ENCODE assay signal across 10 cellular contexts in the genomic region with DNA sequence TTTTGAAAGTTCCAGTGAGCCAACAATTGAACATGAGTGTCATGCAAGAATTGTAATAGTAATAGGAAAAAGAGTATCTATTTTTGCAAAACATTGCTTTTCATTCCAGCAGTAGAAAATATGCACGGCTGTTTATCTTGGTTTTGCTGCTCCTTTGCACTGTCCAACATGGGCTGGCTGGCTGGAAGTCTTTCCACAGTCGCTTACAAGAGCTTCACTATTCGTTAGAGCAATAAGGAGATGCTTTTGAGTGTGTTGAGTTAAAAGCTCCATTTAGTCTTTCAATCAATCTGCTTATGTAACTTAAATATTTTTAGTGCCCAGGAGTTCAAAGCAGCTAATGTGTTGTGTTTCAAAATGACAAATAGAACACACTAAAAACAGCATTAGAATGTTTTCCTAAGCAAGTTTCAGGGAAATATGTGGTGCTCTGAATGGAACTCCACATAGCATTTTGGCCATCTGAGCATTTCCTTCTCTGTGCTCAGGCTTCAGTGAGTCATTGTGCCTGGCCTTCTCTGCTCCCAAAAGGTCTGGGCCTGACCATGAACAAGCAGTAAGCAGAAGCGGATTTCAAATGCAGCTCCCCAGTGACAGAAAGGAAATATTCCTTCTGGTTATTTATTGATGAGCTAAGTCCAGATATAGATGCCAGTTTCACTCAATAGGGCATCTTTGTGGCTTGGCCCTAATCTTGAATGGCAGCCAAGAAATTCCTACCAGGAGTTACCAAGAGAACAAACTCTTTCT.
DNase-seq lines count a peak whose midpoint lies in the region; ATAC-seq and TF ChIP-seq lines count a peak whose summit lies in the region.
"Had no signal": no experiment of that assay in that cellular context is flagged by ENCODE, and none has a peak within 500 bp of the region (broad histone marks: within the 10 kb centered on the region; RNA-seq: fewer than 3 reads in every experiment).

No MANE protein-coding gene starts in this region.

- H3K4me2 ChIP-seq in GM23338 (no peak overlapping the region), smooth muscle cell (peak overlapping the region; percentile 20)
- H3K4me2 ChIP-seq: PC-9 had no signal

- H2AFZ ChIP-seq in GM23338 (no peak overlapping the region), smooth muscle cell (ENCODE audit: low read depth) (peak overlapping the region; percentile 68)
- H2AFZ ChIP-seq: PC-9 had no signal

- 59% methylated on average over 4 of the region's 4 CpGs for WGBS in smooth muscle cell (ENCODE audit: low lambda C conversion rate)

- H4K20me1 ChIP-seq in GM23338 (replicated peaks; ENCODE audit: insufficient read depth), result no peaks in the 10 kb centered on the region
- H4K20me1 ChIP-seq in smooth muscle cell (ENCODE audit: low read depth), result no peaks in the 10 kb centered on the region

- H3K36me3 Mint-ChIP-seq in GM23338 (ENCODE audit: low read depth), result no peaks in the 10 kb centered on the region
- no peaks in the 10 kb centered on the region for H3K36me3 Mint-ChIP-seq in CD4-positive, alpha-beta memory T cell
- no peaks in the 10 kb centered on the region for H3K36me3 Mint-ChIP-seq in type B pancreatic cell

- no peak overlapping the region for H3K4me3 ChIP-seq in GM23338
- H3K4me3 ChIP-seq in brain microvascular endothelial cell (ENCODE audit: low read depth, low read length), result no peak overlapping the region
- no peak overlapping the region for H3K4me3 ChIP-seq in smooth muscle cell
- no peak overlapping the region for H3K4me3 ChIP-seq in CD4-positive, alpha-beta memory T cell (ENCODE audit: low read length in 2 of 2)
- H3K4me3 ChIP-seq: PC-9 had no signal

- no peak for TF ChIP-seq CTCF in GM23338 (conservative IDR thresholded peaks at IDR 0.05; ENCODE audit: low read depth in 2 of 2)
- no peak for TF ChIP-seq CTCF in brain microvascular endothelial cell (IDR thresholded peaks at IDR 0.05; ENCODE audit: low read depth, low read length, missing control alignments)
- TF ChIP-seq CTCF in smooth muscle cell (IDR thresholded peaks at IDR 0.05; ENCODE audit: borderline replicate concordance, insufficient read depth, poor library complexity, severe bottlenecking), result no peak
- no peak for TF ChIP-seq CTCF in type B pancreatic cell (conservative IDR thresholded peaks at IDR 0.05)

- H3K27ac ChIP-seq in GM23338 (ENCODE audit: low read depth) (no peak overlapping the region), brain microvascular endothelial cell (peak overlapping the region; percentile 19), smooth muscle cell (ENCODE audit: low read depth) (peak overlapping the region; percentile 61)
- H3K27ac ChIP-seq in CD4-positive, alpha-beta memory T cell (ENCODE audit: low read depth, low read length), result no peak overlapping the region
- H3K27ac ChIP-seq: PC-9 had no signal

- no peaks in the 10 kb centered on the region for H3K9me3 Mint-ChIP-seq in GM23338
- H3K9me3 Mint-ChIP-seq in CD4-positive, alpha-beta memory T cell, result peaks cover 0 to 1% (median 0%) of the 10 kb centered on the region in 8 donors
- no peaks in the 10 kb centered on the region for H3K9me3 Mint-ChIP-seq in type B pancreatic cell

- H3K36me3 ChIP-seq in GM23338 (ENCODE audit: insufficient read depth) (no peaks in the 10 kb centered on the region), brain microvascular endothelial cell (replicated peaks) (no peaks in the 10 kb centered on the region), smooth muscle cell (ENCODE audit: low read depth) (no peaks in the 10 kb centered on the region)
- H3K36me3 ChIP-seq in CD4-positive, alpha-beta memory T cell (ENCODE audit: insufficient read depth, low read length), result no peaks in the 10 kb centered on the region

- H3K4me1 Mint-ChIP-seq in GM23338, result no peaks in the 10 kb centered on the region
- no peaks in the 10 kb centered on the region for H3K4me1 Mint-ChIP-seq in CD4-positive, alpha-beta memory T cell
- peaks cover 6% of the 10 kb centered on the region for H3K4me1 Mint-ChIP-seq in type B pancreatic cell (ENCODE audit: unreplicated experiment)

- ATAC-seq in GM23338, result no peak
- no peak for ATAC-seq in GM21367 (IDR thresholded peaks at IDR 0.05; ENCODE audit: unreplicated experiment)

- H3K27me3 Mint-ChIP-seq in GM23338 (ENCODE audit: insufficient read depth, low read depth, poor library complexity) (no peaks in the 10 kb centered on the region), type B pancreatic cell (no peaks in the 10 kb centered on the region)
- no peaks in the 10 kb centered on the region for H3K27me3 Mint-ChIP-seq in CD4-positive, alpha-beta memory T cell

- H3K9ac ChIP-seq in smooth muscle cell (ENCODE audit: low read depth), result no peak overlapping the region

- H3K4me3 Mint-ChIP-seq in GM23338 (no peak overlapping the region), type B pancreatic cell (no peak overlapping the region)
- H3K4me3 Mint-ChIP-seq in CD4-positive, alpha-beta memory T cell, result no peak overlapping the region

- CTCF ChIA-PET in CD4-positive, alpha-beta memory T cell (lab: Charles Lee; ENCODE audit: partially characterized antibody), result no interaction called here

- H3K9me2 ChIP-seq in GM23338 (ENCODE audit: insufficient read depth), result no peaks in the 10 kb centered on the region

- no peaks in the 10 kb centered on the region for H3K27me3 ChIP-seq in GM23338 (ENCODE audit: insufficient read depth)
- H3K27me3 ChIP-seq in brain microvascular endothelial cell (replicated peaks), result no peaks in the 10 kb centered on the region
- H3K27me3 ChIP-seq in smooth muscle cell (ENCODE audit: low read depth), result no peaks in the 10 kb centered on the region
- H3K27me3 ChIP-seq in CD4-positive, alpha-beta memory T cell (ENCODE audit: insufficient read depth, low read length), result no peaks in the 10 kb centered on the region

- no peaks in the 10 kb centered on the region for H3K79me2 ChIP-seq in GM23338 (replicated peaks; ENCODE audit: insufficient read depth)
- H3K79me2 ChIP-seq in smooth muscle cell (ENCODE audit: low read depth), result no peaks in the 10 kb centered on the region

- H3K27ac Mint-ChIP-seq in GM23338 (no peak overlapping the region), type B pancreatic cell (no peak overlapping the region)
- H3K27ac Mint-ChIP-seq in CD4-positive, alpha-beta memory T cell, result no peak overlapping the region

- in situ Hi-C loops in brain microvascular endothelial cell (cut with HindIII; ENCODE audit: low pct_ligation_motif_present, low sequenced_read_pairs), result no loop called here

- H3K4me1 ChIP-seq in GM23338 (ENCODE audit: insufficient read depth), result no peaks in the 10 kb centered on the region
- no peaks in the 10 kb centered on the region for H3K4me1 ChIP-seq in smooth muscle cell (ENCODE audit: low read depth)
- H3K4me1 ChIP-seq in CD4-positive, alpha-beta memory T cell (ENCODE audit: insufficient read depth, low read length), result no peaks in the 10 kb centered on the region

- H3F3A ChIP-seq in GM23338 (replicated peaks; ENCODE audit: low read depth), result no peaks in the 10 kb centered on the region
- no peaks in the 10 kb centered on the region for H3F3A ChIP-seq in smooth muscle cell (ENCODE audit: low read depth)

- intact Hi-C loops in CD4-positive, alpha-beta memory T cell (cut with micrococcal nuclease), result no loop called here

- no peaks in the 10 kb centered on the region for H3K9me3 ChIP-seq in smooth muscle cell (replicated peaks; ENCODE audit: low read depth)
- H3K9me3 ChIP-seq in CD4-positive, alpha-beta memory T cell (ENCODE audit: control insufficient read depth in 1 of 2, low read length in 2 of 2), result no peaks in the 10 kb centered on the region

- POLR2A ChIA-PET in CD4-positive, alpha-beta memory T cell (lab: Charles Lee; ENCODE audit: partially characterized antibody), result no interaction called here

- peak; percentile 6 for DNase-seq in GM23338 (ENCODE audit: low spot score)
- peak; percentile 74 for DNase-seq in brain microvascular endothelial cell
- peak; percentile 8 for DNase-seq in iPS-NIHi7 (ENCODE audit: extremely low spot score)
- no peak for DNase-seq in smooth muscle cell (lab: John Stamatoyannopoulos, UW; ENCODE audit: unreplicated experiment)
- no peak for DNase-seq in CD4-positive, alpha-beta memory T cell
- DNase-seq in type B pancreatic cell (ENCODE audit: extremely low spot score, unreplicated experiment), result no peak
- no peak for DNase-seq in LoVo (ENCODE audit: low spot score)
- DNase-seq: activated CD4-positive, CD25-positive, alpha-beta regulatory T cell treated with anti-CD3 and anti-CD28 coated beads, Interleukin-2, amount 50 U/mL, for 72 hours had no signal

Comparison
In these comparisons a context has a peak if more than half of its experiments do, and no peak if none do; other contexts are left out.
1. DNase-seq: peak in GM23338 (single experiment), brain microvascular endothelial cell (single experiment) and iPS-NIHi7 (single experiment); none in smooth muscle cell (single experiment), CD4-positive, alpha-beta memory T cell (0 of 5), type B pancreatic cell (single experiment) and LoVo (single experiment).
2. H3K27ac ChIP-seq: peak in brain microvascular endothelial cell (single experiment) and smooth muscle cell (single experiment); none in GM23338 (single experiment) and CD4-positive, alpha-beta memory T cell (single experiment).